ENCODE assay signal across 19 cellular contexts in genomic region chr22:44371741-44372525, GRCh38. TPM values are rescaled to one million over a fixed set of nuclear protein-coding genes. Genes with fewer than 3 reads are reported as not detected.
"Had no signal": no experiment of that assay in that cellular context is flagged by ENCODE, and none has a peak within 500 bp of the region (broad histone marks: within the 10 kb centered on the region; RNA-seq: fewer than 3 reads in every experiment).

No MANE protein-coding gene starts in this region.

- H3K4me2 ChIP-seq: hepatocyte had no signal

- H3K36me3 ChIP-seq: gastrocnemius medialis, prostate gland had no signal

- H3K27me3 ChIP-seq: gastrocnemius medialis, hepatocyte, testis had no signal

- ATAC-seq: activated CD4-positive, alpha-beta T cell treated with anti-CD3 and anti-CD28 coated beads for 36 hours; activated CD8-positive, alpha-beta T cell treated with anti-CD3 and anti-CD28 coated beads for 36 hours; gastrocnemius medialis; naive thymus-derived CD8-positive, alpha-beta T cell; sciatic nerve; T-cell had no signal

- H3K4me3 ChIP-seq: gastrocnemius medialis, hepatocyte, lung, prostate gland, testis had no signal

- DNase-seq: activated CD4-positive, alpha-beta T cell treated with anti-CD3 and anti-CD28 coated beads for 36 hours; activated CD8-positive, alpha-beta memory T cell treated with anti-CD3 and anti-CD28 coated beads, Interleukin-2, amount 50 U/mL, for 48 hours; activated CD8-positive, alpha-beta T cell treated with anti-CD3 and anti-CD28 coated beads for 36 hours; activated naive CD4-positive, alpha-beta T cell treated with Interleukin-2 at 50 U/mL for 16 hours; caudate nucleus; cortex of kidney; effector CD8-positive, alpha-beta T cell; gastrocnemius medialis; kidney glomerular epithelial cell; naive thymus-derived CD8-positive, alpha-beta T cell; stimulated activated CD4-positive, alpha-beta T cell treated with anti-CD3 and anti-CD28 coated beads, Interleukin-2, amount 100 ng/mL, for 48 hours; T-cell; T1000; testis had no signal

- H3K9me3 ChIP-seq: gastrocnemius medialis, prostate gland, testis had no signal

- H3K4me1 ChIP-seq: gastrocnemius medialis, prostate gland, testis had no signal

- H2AFZ ChIP-seq: hepatocyte had no signal

- H3K27ac ChIP-seq: gastrocnemius medialis, hepatocyte, prostate gland, testis, VCaP had no signal

RNA-seq across cellular contexts. Expression of gene SHISAL1, which starts 59.2 kb away (rescaled TPM):
- total RNA-seq: activated CD4-positive, alpha-beta T cell treated with anti-CD3 and anti-CD28 coated beads for 36 hours; activated CD8-positive, alpha-beta T cell treated with anti-CD3 and anti-CD28 coated beads for 36 hours; naive thymus-derived CD8-positive, alpha-beta T cell had no signal
- polyA plus RNA-seq: naive thymus-derived CD8-positive, alpha-beta T cell had no signal
